Comparison of ENCODE assay signal across 1 cellular context in the genomic region with DNA sequence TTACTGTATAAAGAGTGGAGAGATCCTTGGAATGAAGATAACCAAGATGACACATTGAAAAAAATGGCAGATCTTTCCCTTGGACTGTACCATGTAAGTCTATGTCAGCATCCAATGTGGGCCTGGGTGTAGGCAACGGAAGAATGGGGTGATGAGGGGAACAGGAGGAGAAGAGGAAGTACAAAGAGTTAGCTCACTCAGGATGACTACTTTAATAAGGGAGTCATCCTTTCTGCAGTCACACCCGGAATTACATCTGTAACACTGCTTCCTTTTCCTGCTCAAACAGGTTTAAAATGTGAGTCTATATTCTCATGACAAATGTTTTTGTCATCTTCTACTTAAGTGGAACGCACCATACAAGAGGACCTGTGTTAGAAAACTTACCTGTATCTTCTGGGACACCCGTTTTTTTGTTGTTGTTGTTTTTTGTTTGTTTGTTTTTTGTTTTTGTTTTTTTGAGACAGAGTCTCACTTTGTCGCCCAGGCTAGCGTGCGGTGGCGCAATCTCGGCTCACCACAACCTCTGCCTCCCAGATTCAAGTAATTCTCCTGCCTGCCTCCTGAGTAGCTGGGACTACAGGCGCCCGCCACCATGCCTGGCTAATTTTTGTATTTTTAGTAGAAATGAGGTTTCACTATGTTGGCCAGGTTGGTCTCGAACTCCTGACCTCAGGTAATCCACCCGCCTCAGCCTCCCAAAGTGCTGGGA.
TF ChIP-seq lines count a peak whose summit lies in the region.

No MANE protein-coding gene starts in this region.

TF ChIP-seq in K562, 482 proteins besides CTCF, POLR2A, EP300 and RAD21:
- TF ChIP-seq CEBPG (CRISPR knock-in tag; IDR thresholded peaks at IDR 0.05) (no peak), CEBPG (tag; conservative IDR thresholded peaks at IDR 0.05 in 1 of 2, IDR thresholded peaks at IDR 0.05 in 1 of 2) (no peak), CTBP1 (IDR thresholded peaks at IDR 0.05; ENCODE audit: borderline replicate concordance) (peak; percentile 23; the same call in 1 of the 2 replicates), ZNF445 (CRISPR knock-in tag; IDR thresholded peaks at IDR 0.05; ENCODE audit: low read depth) (no peak), HDAC2 (IDR thresholded peaks at IDR 0.05) (no peak)
- TF ChIP-seq, protein P1, sequence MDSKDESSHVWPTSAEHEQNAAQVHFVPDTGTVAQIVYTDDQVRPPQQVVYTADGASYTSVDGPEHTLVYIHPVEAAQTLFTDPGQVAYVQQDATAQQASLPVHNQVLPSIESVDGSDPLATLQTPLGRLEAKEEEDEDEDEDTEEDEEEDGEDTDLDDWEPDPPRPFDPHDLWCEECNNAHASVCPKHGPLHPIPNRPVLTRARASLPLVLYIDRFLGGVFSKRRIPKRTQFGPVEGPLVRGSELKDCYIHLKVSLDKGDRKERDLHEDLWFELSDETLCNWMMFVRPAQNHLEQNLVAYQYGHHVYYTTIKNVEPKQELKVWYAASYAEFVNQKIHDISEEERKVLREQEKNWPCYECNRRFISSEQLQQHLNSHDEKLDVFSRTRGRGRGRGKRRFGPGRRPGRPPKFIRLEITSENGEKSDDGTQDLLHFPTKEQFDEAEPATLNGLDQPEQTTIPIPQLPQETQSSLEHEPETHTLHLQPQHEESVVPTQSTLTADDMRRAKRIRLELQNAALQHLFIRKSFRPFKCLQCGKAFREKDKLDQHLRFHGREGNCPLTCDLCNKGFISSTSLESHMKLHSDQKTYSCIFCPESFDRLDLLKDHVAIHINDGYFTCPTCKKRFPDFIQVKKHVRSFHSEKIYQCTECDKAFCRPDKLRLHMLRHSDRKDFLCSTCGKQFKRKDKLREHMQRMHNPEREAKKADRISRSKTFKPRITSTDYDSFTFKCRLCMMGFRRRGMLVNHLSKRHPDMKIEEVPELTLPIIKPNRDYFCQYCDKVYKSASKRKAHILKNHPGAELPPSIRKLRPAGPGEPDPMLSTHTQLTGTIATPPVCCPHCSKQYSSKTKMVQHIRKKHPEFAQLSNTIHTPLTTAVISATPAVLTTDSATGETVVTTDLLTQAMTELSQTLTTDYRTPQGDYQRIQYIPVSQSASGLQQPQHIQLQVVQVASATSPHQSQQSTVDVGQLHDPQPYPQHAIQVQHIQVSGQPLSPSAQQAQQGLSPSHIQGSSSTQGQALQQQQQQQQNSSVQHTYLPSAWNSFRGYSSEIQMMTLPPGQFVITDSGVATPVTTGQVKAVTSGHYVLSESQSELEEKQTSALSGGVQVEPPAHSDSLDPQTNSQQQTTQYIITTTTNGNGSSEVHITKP (IDR thresholded peaks at IDR 0.05; ENCODE audit: partially characterized antibody) = peak; percentile 74
